Comparison of ENCODE assay signal across 8 cellular contexts in genomic region chr9:107284636-107285035, GRCh38. TPM values are rescaled to one million over a fixed set of nuclear protein-coding genes. Genes with fewer than 3 reads are reported as not detected.
DNase-seq lines count a peak whose midpoint lies in the region; ATAC-seq and TF ChIP-seq lines count a peak whose summit lies in the region.

No MANE protein-coding gene starts in this region.

- H3K27ac Mint-ChIP-seq in CD4-positive, CD25-positive, alpha-beta regulatory T cell, result peak overlapping the region; percentile 79 to 94 (median 93)

- no peaks in the 10 kb centered on the region for H3F3A ChIP-seq in neural cell (ENCODE audit: insufficient read depth, low read length, poor library complexity, severe bottlenecking)

- H3K9me3 Mint-ChIP-seq in CD4-positive, CD25-positive, alpha-beta regulatory T cell, result peaks cover 0 to 1% (median 0%) of the 10 kb centered on the region in 7 donors

- H3K36me3 ChIP-seq in CD4-positive, CD25-positive, alpha-beta regulatory T cell (ENCODE audit: control insufficient read depth, insufficient read depth, low read length), result no peaks in the 10 kb centered on the region
- H3K36me3 ChIP-seq in MG63 (peaks cover 18% of the 10 kb centered on the region), neural cell (ENCODE audit: insufficient read depth, low read length) (no peaks in the 10 kb centered on the region)

- H3K27me3 Mint-ChIP-seq in CD4-positive, CD25-positive, alpha-beta regulatory T cell, result peaks cover 5% of the 10 kb centered on the region

- H3K4me1 Mint-ChIP-seq in CD4-positive, CD25-positive, alpha-beta regulatory T cell, result peaks cover 23 to 72% (median 54%) of the 10 kb centered on the region in 4 donors

- ATAC-seq in CD4-positive, CD25-positive, alpha-beta regulatory T cell (ENCODE audit: low read depth in 2 of 2), result no peak
- no peak for ATAC-seq in HG03280 (IDR thresholded peaks at IDR 0.05; ENCODE audit: unreplicated experiment)

- H3K9ac ChIP-seq in neural cell (ENCODE audit: low read length), result peak overlapping the region; percentile 94

- peak overlapping the region; percentile 95 for H3K4me3 ChIP-seq in CD4-positive, CD25-positive, alpha-beta regulatory T cell (ENCODE audit: low read depth, low read length)
- H3K4me3 ChIP-seq in MG63 (peak overlapping the region; percentile 98), neural cell (ENCODE audit: low read length) (peak overlapping the region; percentile 92)

- no peak for TF ChIP-seq EP300 in neural cell (conservative IDR thresholded peaks at IDR 0.05; ENCODE audit: poor library complexity, severe bottlenecking)

- H3K4me1 ChIP-seq in CD4-positive, CD25-positive, alpha-beta regulatory T cell (ENCODE audit: control insufficient read depth, insufficient read depth, low read length, poor library complexity, severe bottlenecking), result peaks cover 53% of the 10 kb centered on the region

- peaks cover 11% of the 10 kb centered on the region for H4K20me1 ChIP-seq in neural cell (ENCODE audit: insufficient read depth)

- peak overlapping the region; percentile 87 for H3K4me2 ChIP-seq in neural cell (ENCODE audit: low read length)

- H2AFZ ChIP-seq in neural cell (ENCODE audit: low read depth, low read length), result no peak overlapping the region

- H3K36me3 Mint-ChIP-seq in CD4-positive, CD25-positive, alpha-beta regulatory T cell, result no peaks in the 10 kb centered on the region

- no peaks in the 10 kb centered on the region for H3K9me3 ChIP-seq in CD4-positive, CD25-positive, alpha-beta regulatory T cell (ENCODE audit: control insufficient read depth in 2 of 2, low read length in 2 of 2)
- H3K9me3 ChIP-seq in MG63 (no peaks in the 10 kb centered on the region), neural cell (ENCODE audit: low read length) (no peaks in the 10 kb centered on the region)

- peak overlapping the region; percentile 95 to 99 (median 98) for H3K4me3 Mint-ChIP-seq in CD4-positive, CD25-positive, alpha-beta regulatory T cell

- H3K27me3 ChIP-seq in CD4-positive, CD25-positive, alpha-beta regulatory T cell (ENCODE audit: control insufficient read depth, insufficient read depth, low read length), result no peaks in the 10 kb centered on the region
- H3K27me3 ChIP-seq in MG63 (no peaks in the 10 kb centered on the region), neural cell (ENCODE audit: insufficient read depth, low read depth, low read length) (no peaks in the 10 kb centered on the region)

- TF ChIP-seq CTCF in neural cell (IDR thresholded peaks at IDR 0.05; ENCODE audit: poor library complexity, severe bottlenecking), result no peak

- TF ChIP-seq RAD21 in neural cell (conservative IDR thresholded peaks at IDR 0.05), result no peak

- no peaks in the 10 kb centered on the region for H3K9me2 ChIP-seq in neural cell (ENCODE audit: insufficient read depth, low read length)

- peaks cover 59% of the 10 kb centered on the region for H3K79me2 ChIP-seq in neural cell (replicated peaks; ENCODE audit: insufficient read depth, low read length)

- H3K27ac ChIP-seq in CD4-positive, CD25-positive, alpha-beta regulatory T cell (ENCODE audit: insufficient read depth, low read length, poor library complexity, severe bottlenecking), result peak overlapping the region; percentile 90
- H3K27ac ChIP-seq in neural cell (ENCODE audit: low read length), result peak overlapping the region; percentile 91

- DNase-seq in CD4-positive, CD25-positive, alpha-beta regulatory T cell, result peak in 1 of 3 donors; percentile 11
- no peak for DNase-seq in MG63
- peak; percentile 7 for DNase-seq in dermis blood vessel endothelial cell
- no peak for DNase-seq in 8988T
- no peak for DNase-seq in SK-N-DZ (ENCODE audit: low spot score)
- DNase-seq in stimulated activated naive CD4-positive, alpha-beta T cell treated with Interleukin-2 at 50 U/mL for 16 hours (lab: John Stamatoyannopoulos, UW), result no peak

TF ChIP-seq in neural cell, 6 proteins besides CTCF, POLR2A, EP300 and RAD21:
- TF ChIP-seq TAF1 (IDR thresholded peaks at IDR 0.05; ENCODE audit: low read depth) (no peak), REST (IDR thresholded peaks at IDR 0.05; ENCODE audit: borderline replicate concordance) (no peak), EZH2 (IDR thresholded peaks at IDR 0.05; ENCODE audit: borderline replicate concordance, insufficient read depth, low read length, poor library complexity, severe bottlenecking) (no peak), SMC3 (conservative IDR thresholded peaks at IDR 0.05; ENCODE audit: poor library complexity) (no peak), POLR2AphosphoS5 (IDR thresholded peaks at IDR 0.05) (no peak), MXI1 (conservative IDR thresholded peaks at IDR 0.05; ENCODE audit: poor library complexity, severe bottlenecking) (no peak)

RNA-seq across cellular contexts. Expression of gene RAD23B, which starts 1.6 kb away (rescaled TPM):
- 65.4 TPM for total RNA-seq in CD4-positive, CD25-positive, alpha-beta regulatory T cell
- 10 to 100 TPM in 3 of 4 donors, 1 to 10 TPM in 1; 8.9 to 25.2 (median 15.1) TPM for polyA plus RNA-seq in CD4-positive, CD25-positive, alpha-beta regulatory T cell
- 166 and 169 TPM in 2 replicates for total RNA-seq in MG63 (2014; rRNA removed; shearing (Covaris generic); ENCODE audit: low replicate concordance)
- total RNA-seq in dermis blood vessel endothelial cell, result 75.0 and 98.8 TPM in 2 replicates
- 97.3 and 109 TPM in 2 replicates for polyA plus RNA-seq in neural cell
- polyA minus RNA-seq in neural cell, result 103 and 107 TPM in 2 replicates
- polyA plus RNA-seq in SK-N-DZ (2014; cell fraction: cytosol; rRNA removed), result 83.9 and 102 TPM in 2 replicates
- polyA plus RNA-seq in SK-N-DZ (2014; cell fraction: nucleus; rRNA removed), result 25.5 and 29.9 TPM in 2 replicates
